In the genomic region with DNA sequence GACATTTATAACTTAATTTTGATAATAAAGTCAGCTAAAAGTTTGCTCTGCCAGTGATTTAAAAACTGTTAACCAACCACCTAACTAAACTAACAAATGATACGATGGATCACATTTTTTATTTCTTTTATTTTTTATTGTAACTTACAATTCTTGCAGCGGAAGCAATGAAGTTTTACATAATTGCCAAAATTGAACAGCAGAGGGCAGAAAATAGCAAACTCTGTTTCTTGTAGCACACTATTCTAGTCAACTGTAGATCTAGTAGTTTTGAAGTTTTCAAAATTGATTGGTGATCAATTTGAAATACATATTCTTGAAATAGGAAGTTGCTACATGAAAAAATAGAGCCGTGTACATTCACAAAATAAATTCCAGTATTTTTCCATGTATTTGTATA, we compare ENCODE assay signal across 9 cellular contexts. TPM values are rescaled to one million over a fixed set of nuclear protein-coding genes. Genes with fewer than 3 reads are reported as not detected.
DNase-seq lines count a peak whose midpoint lies in the region; ATAC-seq and TF ChIP-seq lines count a peak whose summit lies in the region.
"Had no signal": no experiment of that assay in that cellular context is flagged by ENCODE, and none has a peak within 500 bp of the region (broad histone marks: within the 10 kb centered on the region; RNA-seq: fewer than 3 reads in every experiment).

No MANE protein-coding gene starts in this region.

- H3K4me3 ChIP-seq in BE2C (ENCODE audit: low read depth, low read length) (no peak overlapping the region), adipocyte (ENCODE audit: low read length) (no peak overlapping the region)

- H3K4me1 ChIP-seq in BE2C (peaks cover 3% of the 10 kb centered on the region; the same call in 1 of the 2 replicates), adipocyte (ENCODE audit: control insufficient read depth, insufficient read depth, low read length) (peaks cover 8% of the 10 kb centered on the region)

- H3K36me3 ChIP-seq in BE2C (no peaks in the 10 kb centered on the region), adipocyte (ENCODE audit: control insufficient read depth, insufficient read depth, low read length, severe bottlenecking) (no peaks in the 10 kb centered on the region)

- H3K27me3 Mint-ChIP-seq in HFFc6 (ENCODE audit: insufficient read depth), result peaks cover 27% of the 10 kb centered on the region

- no peak overlapping the region for H3K9ac ChIP-seq in adipocyte (ENCODE audit: low read length)

- H3K36me3 Mint-ChIP-seq in HFFc6 (ENCODE audit: low read depth), result no peaks in the 10 kb centered on the region

- H3K4me1 Mint-ChIP-seq in HFFc6 (ENCODE audit: low read depth), result peaks cover 15% of the 10 kb centered on the region

- peaks cover 5% of the 10 kb centered on the region for H3K9me3 Mint-ChIP-seq in HFFc6

- DNase-seq in BE2C, result no peak
- no peak for DNase-seq in HFFc6
- peak; percentile 65 for DNase-seq in adipocyte (ENCODE audit: low read depth)
- DNase-seq in left kidney (ENCODE audit: low read depth, low spot score), result peak; percentile 45
- no peak for DNase-seq in DMS153 (lab: John Stamatoyannopoulos, UW)
- no peak for DNase-seq in SIG-M5 (lab: John Stamatoyannopoulos, UW)
- no peak for DNase-seq in stimulated activated CD4-positive, alpha-beta T cell treated with anti-CD3 and anti-CD28 coated beads, Interleukin-1b, Interleukin-23, amount 100 ng/mL, for 48 hours
- DNase-seq: naive B cell had no signal

- TF ChIP-seq CTCF in BE2C (IDR thresholded peaks at IDR 0.05; ENCODE audit: low read depth, low read length), result peak; percentile 66
- peak; percentile 80 for TF ChIP-seq CTCF in HFFc6 (IDR thresholded peaks at IDR 0.05)

- H3K9me3 ChIP-seq in BE2C (no peaks in the 10 kb centered on the region), adipocyte (ENCODE audit: control insufficient read depth, low read length) (no peaks in the 10 kb centered on the region)

- H3K27me3 ChIP-seq in BE2C (peaks cover 45% of the 10 kb centered on the region), adipocyte (replicated peaks; ENCODE audit: control insufficient read depth, insufficient read depth, low read length) (peaks cover 20% of the 10 kb centered on the region)

- ATAC-seq in GM21786 (IDR thresholded peaks at IDR 0.05; ENCODE audit: unreplicated experiment), result no peak

- no peak overlapping the region for H3K4me3 Mint-ChIP-seq in HFFc6
- H3K4me3 Mint-ChIP-seq: naive B cell had no signal

- H3K27ac Mint-ChIP-seq in HFFc6, result no peak overlapping the region
- H3K27ac Mint-ChIP-seq: naive B cell had no signal

RNA-seq across cellular contexts. Expression of a gene that starts 2.8 kb away (rescaled TPM):
- polyA plus RNA-seq in BE2C (2012; ENCODE audit: insufficient read depth, insufficient read length, low read depth), result 0.34 TPM
- total RNA-seq in HFFc6 (2021; fragmentation: NEBNext Ultra II Directional; extraction: Animal tissue kit (Norgen Biotek cat#: 25700)), result not detected

Comparison
In these comparisons a context has a peak if more than half of its experiments do, and no peak if none do; other contexts are left out.
1. DNase-seq: peak in adipocyte (single experiment) and left kidney (single experiment); none in BE2C (single experiment), HFFc6 (single experiment), DMS153 (single experiment), SIG-M5 (single experiment) and stimulated activated CD4-positive, alpha-beta T cell treated with anti-CD3 and anti-CD28 coated beads, Interleukin-1b, Interleukin-23, amount 100 ng/mL, for 48 hours (single experiment).